ENCODE assay signal across 8 cellular contexts in genomic region chr20:2470051-2470431, GRCh38. TPM values are rescaled to one million over a fixed set of nuclear protein-coding genes. Genes with fewer than 3 reads are reported as not detected.
DNase-seq lines count a peak whose midpoint lies in the region; ATAC-seq, FAIRE-seq and TF ChIP-seq lines count a peak whose summit lies in the region.

No MANE protein-coding gene starts in this region.

- CTCF ChIA-PET in Calu3 (lab: Charles Lee), result interaction anchor here (0.5 to 1.2 kb wide), 3 partner anchors 43 to 181 kb away, joined by 3 to 4 read pairs (median 3); no protein-coding TSS in a partner anchor

- intact Hi-C loops in Calu3 (cut with micrococcal nuclease; ENCODE audit: unreplicated experiment), result no loop called here

- H3K9me3 ChIP-seq in T-helper 17 cell (ENCODE audit: control insufficient read depth, low read length, poor library complexity, severe bottlenecking) (no peaks in the 10 kb centered on the region), iPS-15b (ENCODE audit: control insufficient read depth, insufficient read depth, low read length) (no peaks in the 10 kb centered on the region), small intestine (ENCODE audit: control insufficient read depth, low read depth) (no peaks in the 10 kb centered on the region)

- H3K27ac ChIP-seq in small intestine (ENCODE audit: low read depth in 1 of 2, low read length in 1 of 2), result peak overlapping the region; percentile 81 to 98

- in situ Hi-C loops in astrocyte of the cerebellum (cut with HindIII; ENCODE audit: low sequenced_read_pairs), result no loop called here

- H3K36me3 ChIP-seq in iPS-15b (ENCODE audit: control insufficient read depth, insufficient read depth, low read length), result peaks cover 21% of the 10 kb centered on the region
- H3K36me3 ChIP-seq in small intestine (ENCODE audit: control insufficient read depth in 2 of 2, insufficient read depth in 2 of 2, low read length in 2 of 2), result peaks cover 13 to 14% of the 10 kb centered on the region in 2 donors

- no peak for TF ChIP-seq CTCF in Calu3 (IDR thresholded peaks at IDR 0.05; ENCODE audit: unreplicated experiment)
- TF ChIP-seq CTCF in astrocyte of the cerebellum (IDR thresholded peaks at IDR 0.05; ENCODE audit: low read depth, low read length, missing control alignments), result no peak

- H3K36me3 Mint-ChIP-seq in Calu3 (ENCODE audit: insufficient read depth, unreplicated experiment), result peaks cover 56% of the 10 kb centered on the region
- peaks cover 15% of the 10 kb centered on the region for H3K36me3 Mint-ChIP-seq in T-helper 17 cell (ENCODE audit: low read depth)

- no peaks in the 10 kb centered on the region for H3K27me3 ChIP-seq in iPS-15b (ENCODE audit: control insufficient read depth, insufficient read depth, low read length)
- H3K27me3 ChIP-seq in small intestine (ENCODE audit: control insufficient read depth in 2 of 2, insufficient read depth in 2 of 2, low read length in 2 of 2), result no peaks in the 10 kb centered on the region

- peak overlapping the region; percentile 100 for H3K9ac ChIP-seq in iPS-15b (ENCODE audit: low read depth, low read length)

- no TSS peak for BruUV-seq in Calu3 (replicated peaks; lab: Mats Ljungman, UMichigan)

- H3K27me3 Mint-ChIP-seq in Calu3 (ENCODE audit: unreplicated experiment) (no peaks in the 10 kb centered on the region), T-helper 17 cell (no peaks in the 10 kb centered on the region)

- H3K27ac Mint-ChIP-seq in Calu3 (ENCODE audit: unreplicated experiment) (peak overlapping the region; percentile 99), T-helper 17 cell (peak overlapping the region; percentile 98)

- DNase-seq in Calu3 (peak; percentile 32), LoVo (ENCODE audit: low spot score) (peak; percentile 41), T-helper 17 cell (peak; percentile 22 to 49 (median 25)), astrocyte of the cerebellum (ENCODE audit: low read depth) (no peak), small intestine (peak; percentile 47)

- H3K9me3 Mint-ChIP-seq in Calu3 (ENCODE audit: low read depth, unreplicated experiment), result no peaks in the 10 kb centered on the region

- ATAC-seq in GM21529 (IDR thresholded peaks at IDR 0.05; ENCODE audit: unreplicated experiment) (peak; percentile 29), T-helper 17 cell (peak; percentile 57), GM18858 (IDR thresholded peaks at IDR 0.05; ENCODE audit: unreplicated experiment) (no peak)

- WGBS in small intestine, 3 donors, result 0 to 1% (median 0%) methylated on average over 16 of the region's 16 CpGs

- H3K4me1 Mint-ChIP-seq in Calu3 (ENCODE audit: low read depth, unreplicated experiment), result peaks cover 28% of the 10 kb centered on the region
- H3K4me1 Mint-ChIP-seq in T-helper 17 cell, result peaks cover 41% of the 10 kb centered on the region

- H3K4me3 ChIP-seq in astrocyte of the cerebellum (ENCODE audit: low read depth, low read length) (peak overlapping the region; percentile 89), iPS-15b (ENCODE audit: low read depth, low read length) (peak overlapping the region; percentile 96), small intestine (ENCODE audit: low read depth in 1 of 2, low read length in 2 of 2) (peak overlapping the region; percentile 73 to 90)

- H3K4me1 ChIP-seq in iPS-15b (ENCODE audit: control insufficient read depth, insufficient read depth, low read length) (peaks cover 3% of the 10 kb centered on the region), small intestine (ENCODE audit: control insufficient read depth in 2 of 2, insufficient read depth in 1 of 2, low read depth in 1 of 2, low read length in 1 of 2) (peaks cover 0 to 3% of the 10 kb centered on the region in 2 donors)

- H3K4me3 Mint-ChIP-seq in Calu3 (ENCODE audit: low read depth, unreplicated experiment), result peak overlapping the region; percentile 95
- peak overlapping the region; percentile 98 for H3K4me3 Mint-ChIP-seq in T-helper 17 cell

- no peak for FAIRE-seq in small intestine (lab: Jason Lieb, UNC)

RNA-seq across cellular contexts. Expression of gene SNRPB, which starts 0.5 kb away (rescaled TPM):
- 208 and 215 TPM in 2 replicates for total RNA-seq in Calu3 (2022)
- total RNA-seq in T-helper 17 cell, result 100 to 1,000 TPM; 136 to 140 TPM
- 100 to 1,000 TPM; 164 to 316 (median 193) TPM for polyA plus RNA-seq in small intestine

RNA-seq across cellular contexts. Expression of gene ZNF343, which starts 38.7 kb away (rescaled TPM):
- total RNA-seq in Calu3 (2022) (6.5 and 6.8 TPM in 2 replicates), T-helper 17 cell (1 to 10 TPM; 4.9 to 6.1 TPM)
- 1 to 10 TPM; 3.2 to 5.0 (median 4.9) TPM for polyA plus RNA-seq in small intestine
